20 cellular contexts compared by ENCODE assay signal in the genomic region with DNA sequence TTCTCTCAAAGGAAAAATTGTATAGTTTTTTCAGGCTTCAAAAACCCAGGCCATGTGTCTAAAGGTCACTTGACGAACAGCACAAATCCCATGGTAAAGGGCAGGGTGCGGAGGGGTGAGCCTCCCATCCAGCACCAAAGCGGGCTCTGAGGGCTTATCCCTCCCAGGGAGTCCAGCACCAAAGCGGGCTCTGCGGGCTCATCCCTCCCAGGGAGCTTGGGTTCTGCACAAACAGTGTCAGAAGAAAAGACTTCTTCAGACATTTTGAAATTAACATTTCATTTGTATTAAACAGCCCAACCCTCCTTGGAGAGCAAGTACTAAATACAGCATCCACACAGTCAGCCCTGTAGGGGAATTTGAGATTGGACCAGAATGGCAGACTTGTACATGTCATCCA. TPM values are rescaled to one million over a fixed set of nuclear protein-coding genes. Genes with fewer than 3 reads are reported as not detected.
A peak's percentile ranks its signal among the peaks of the same experiment; 100 is the strongest.
DNase-seq lines count a peak whose midpoint lies in the region; ATAC-seq, FAIRE-seq and TF ChIP-seq lines count a peak whose summit lies in the region.
"Had no signal": no experiment of that assay in that cellular context is flagged by ENCODE, and none has a peak within 500 bp of the region (broad histone marks: within the 10 kb centered on the region; RNA-seq: fewer than 3 reads in every experiment).

No MANE protein-coding gene starts in this region.

- DNase-seq in activated T-cell treated with anti-CD3 and anti-CD28 coated beads, Interleukin-2, amount 50 U/mL, for 4 hours, result no peak
- DNase-seq in activated T-cell treated with anti-CD3 and anti-CD28 coated beads, Interleukin-2, amount 50 U/mL, for 24 hours, result no peak
- DNase-seq in CD8-positive, alpha-beta memory T cell, result no peak
- peak; percentile 58 for DNase-seq in kidney
- DNase-seq in neural crest cell (ENCODE audit: low read depth, low spot score), result no peak
- DNase-seq in DMS114 treated with DMSO at 0.1 percent for 48 hours (lab: John Stamatoyannopoulos, UW; ENCODE audit: unreplicated experiment), result no peak
- no peak for DNase-seq in glomerular visceral epithelial cell (ENCODE audit: extremely low spot score)
- DNase-seq: DND-41, H9, NCI-H1417 treated with DMSO at 0.1 percent for 48 hours, NCI-H187 treated with DMSO at 0.1 percent for 48 hours, PC-3, SIG-M5 had no signal

- H3K9me3 ChIP-seq in CD8-positive, alpha-beta memory T cell (ENCODE audit: low read length), result no peaks in the 10 kb centered on the region
- no peaks in the 10 kb centered on the region for H3K9me3 ChIP-seq in kidney (ENCODE audit: control insufficient read depth in 1 of 2, low read length in 2 of 2)

- FAIRE-seq in kidney (lab: Jason Lieb, UNC), result no peak
- FAIRE-seq: A204.1 had no signal

- H3K27me3 Mint-ChIP-seq in activated T-cell treated with anti-CD3 and anti-CD28 coated beads, Interleukin-2, amount 50 U/mL, for 4 hours (ENCODE audit: low read depth), result peaks cover 2% of the 10 kb centered on the region
- peaks cover 3% of the 10 kb centered on the region for H3K27me3 Mint-ChIP-seq in activated T-cell treated with anti-CD3 and anti-CD28 coated beads, Interleukin-2, amount 50 U/mL, for 24 hours
- peaks cover 4% of the 10 kb centered on the region in 2 donors for H3K27me3 Mint-ChIP-seq in CD8-positive, alpha-beta memory T cell
- H3K27me3 Mint-ChIP-seq in neural crest cell (ENCODE audit: low read depth), result peaks cover 70% of the 10 kb centered on the region

- peaks cover 18% of the 10 kb centered on the region for H3K4me1 ChIP-seq in CD8-positive, alpha-beta memory T cell (ENCODE audit: insufficient read depth, low read length)
- peaks cover 8 to 11% of the 10 kb centered on the region in 2 donors for H3K4me1 ChIP-seq in kidney (ENCODE audit: control insufficient read depth in 1 of 2, insufficient read depth in 1 of 2, low read depth in 1 of 2, low read length in 2 of 2)

- no peaks in the 10 kb centered on the region for H3K9me3 Mint-ChIP-seq in activated T-cell treated with anti-CD3 and anti-CD28 coated beads, Interleukin-2, amount 50 U/mL, for 4 hours
- no peaks in the 10 kb centered on the region for H3K9me3 Mint-ChIP-seq in activated T-cell treated with anti-CD3 and anti-CD28 coated beads, Interleukin-2, amount 50 U/mL, for 24 hours
- no peaks in the 10 kb centered on the region for H3K9me3 Mint-ChIP-seq in CD8-positive, alpha-beta memory T cell
- H3K9me3 Mint-ChIP-seq in neural crest cell, result peaks cover 8% of the 10 kb centered on the region
- H3K9me3 Mint-ChIP-seq: H9 had no signal

- peaks cover 8% of the 10 kb centered on the region for H3K27me3 ChIP-seq in CD8-positive, alpha-beta memory T cell (ENCODE audit: insufficient read depth, low read length, poor library complexity, severe bottlenecking)

- no peaks in the 10 kb centered on the region for H3K36me3 ChIP-seq in CD8-positive, alpha-beta memory T cell (ENCODE audit: insufficient read depth, low read length)
- no peaks in the 10 kb centered on the region for H3K36me3 ChIP-seq in kidney (ENCODE audit: control insufficient read depth in 1 of 2, insufficient read depth in 2 of 2, low read length in 2 of 2)

- no peaks in the 10 kb centered on the region for H3K36me3 Mint-ChIP-seq in activated T-cell treated with anti-CD3 and anti-CD28 coated beads, Interleukin-2, amount 50 U/mL, for 4 hours (ENCODE audit: insufficient read depth)
- H3K36me3 Mint-ChIP-seq in activated T-cell treated with anti-CD3 and anti-CD28 coated beads, Interleukin-2, amount 50 U/mL, for 24 hours (ENCODE audit: low read depth), result no peaks in the 10 kb centered on the region
- peaks cover 0 to 6% (median 0%) of the 10 kb centered on the region in 3 donors for H3K36me3 Mint-ChIP-seq in CD8-positive, alpha-beta memory T cell
- H3K36me3 Mint-ChIP-seq in neural crest cell (ENCODE audit: low read depth), result no peaks in the 10 kb centered on the region

- peaks cover 22% of the 10 kb centered on the region for H3K4me1 Mint-ChIP-seq in activated T-cell treated with anti-CD3 and anti-CD28 coated beads, Interleukin-2, amount 50 U/mL, for 4 hours (ENCODE audit: low read depth)
- peaks cover 21% of the 10 kb centered on the region for H3K4me1 Mint-ChIP-seq in activated T-cell treated with anti-CD3 and anti-CD28 coated beads, Interleukin-2, amount 50 U/mL, for 24 hours (ENCODE audit: low read depth)
- peaks cover 21 to 28% (median 25%) of the 10 kb centered on the region in 3 donors for H3K4me1 Mint-ChIP-seq in CD8-positive, alpha-beta memory T cell
- H3K4me1 Mint-ChIP-seq in neural crest cell, result peaks cover 17% of the 10 kb centered on the region

- H3K4me3 ChIP-seq in CD8-positive, alpha-beta memory T cell (ENCODE audit: low read length), result no peak overlapping the region
- no peak overlapping the region for H3K4me3 ChIP-seq in kidney (ENCODE audit: low read length in 2 of 2)

- no peak overlapping the region for H3K27ac Mint-ChIP-seq in activated T-cell treated with anti-CD3 and anti-CD28 coated beads, Interleukin-2, amount 50 U/mL, for 24 hours
- H3K27ac Mint-ChIP-seq in CD8-positive, alpha-beta memory T cell, result peak overlapping the region in 7 of 8 donors; percentile 77 to 100 (median 99)
- H3K27ac Mint-ChIP-seq in neural crest cell (ENCODE audit: unreplicated experiment), result no peak overlapping the region
- H3K27ac Mint-ChIP-seq: H9 had no signal

- no peak for TF ChIP-seq CTCF in kidney (IDR thresholded peaks at IDR 0.05; ENCODE audit: borderline replicate concordance, extremely low read depth, insufficient read depth)
- no peak for TF ChIP-seq CTCF in neural crest cell (conservative IDR thresholded peaks at IDR 0.05)

- no peak overlapping the region for H3K9ac ChIP-seq in kidney (ENCODE audit: low read length in 2 of 2)

- CTCF ChIA-PET in CD8-positive, alpha-beta memory T cell (lab: Charles Lee), result no interaction called here

- POLR2A ChIA-PET in CD8-positive, alpha-beta memory T cell (lab: Charles Lee), result no interaction called here

- intact Hi-C loops in kidney (cut with DNase I), result no loop called here

- H3K4me3 Mint-ChIP-seq in activated T-cell treated with anti-CD3 and anti-CD28 coated beads, Interleukin-2, amount 50 U/mL, for 4 hours, result peak overlapping the region; percentile 96
- no peak overlapping the region for H3K4me3 Mint-ChIP-seq in activated T-cell treated with anti-CD3 and anti-CD28 coated beads, Interleukin-2, amount 50 U/mL, for 24 hours
- H3K4me3 Mint-ChIP-seq in CD8-positive, alpha-beta memory T cell, result peak overlapping the region in 4 of 7 donors; percentile 17 to 97 (median 54)
- H3K4me3 Mint-ChIP-seq in neural crest cell, result peak overlapping the region; percentile 35

- no peak overlapping the region for H3K27ac ChIP-seq in CD8-positive, alpha-beta memory T cell (ENCODE audit: low read depth, low read length)
- no peak overlapping the region for H3K27ac ChIP-seq in kidney (ENCODE audit: low read depth in 2 of 2, low read length in 2 of 2)
- H3K27ac ChIP-seq: HL-60 had no signal

- no peak for ATAC-seq in activated T-cell treated with anti-CD3 and anti-CD28 coated beads, Interleukin-2, amount 50 U/mL, for 4 hours
- no peak for ATAC-seq in GM21360 (IDR thresholded peaks at IDR 0.05; ENCODE audit: unreplicated experiment)
- ATAC-seq: PC-3 had no signal

RNA-seq across cellular contexts. Expression of a gene that starts 43.0 kb away (rescaled TPM):
- 100 to 1,000 TPM; 143 to 150 (median 145) TPM for total RNA-seq in activated T-cell treated with anti-CD3 and anti-CD28 coated beads, Interleukin-2, amount 50 U/mL, for 4 hours
- total RNA-seq in CD8-positive, alpha-beta memory T cell, result 100 to 1,000 TPM; 109 to 110 TPM
- polyA plus RNA-seq in CD8-positive, alpha-beta memory T cell, result 68.1 TPM
- total RNA-seq in kidney (96.6 TPM), neural crest cell (95.1 and 103 TPM in 2 replicates)
- 135 TPM for polyA plus RNA-seq in kidney (ENCODE audit: insufficient read depth, low read depth, low replicate concordance)

RNA-seq across cellular contexts. Expression of a gene that starts 57.4 kb away (rescaled TPM):
- not detected for total RNA-seq in activated T-cell treated with anti-CD3 and anti-CD28 coated beads, Interleukin-2, amount 50 U/mL, for 4 hours
- not detected for total RNA-seq in CD8-positive, alpha-beta memory T cell
- polyA plus RNA-seq in CD8-positive, alpha-beta memory T cell, result not detected
- total RNA-seq in kidney (0.54 TPM), neural crest cell (0.16 and 0.27 TPM in 2 replicates)
- 0.09 TPM for polyA plus RNA-seq in kidney (ENCODE audit: insufficient read depth, low read depth, low replicate concordance)
- total RNA-seq: G401, HT1080, M059J, PC-3 had no signal
- polyA plus RNA-seq: BJ had no signal

Comparison
In these comparisons a context has a peak if more than half of its experiments do, and no peak if none do; other contexts are left out.
1. H3K27ac Mint-ChIP-seq: peak in CD8-positive, alpha-beta memory T cell (7 of 8); none in activated T-cell treated with anti-CD3 and anti-CD28 coated beads, Interleukin-2, amount 50 U/mL, for 24 hours (single experiment) and neural crest cell (single experiment).